Comparison of ENCODE assay signal across 8 cellular contexts in genomic region chr1:204975568-204976235, GRCh38.
DNase-seq lines count a peak whose midpoint lies in the region; ATAC-seq and TF ChIP-seq lines count a peak whose summit lies in the region.

No MANE protein-coding gene starts in this region.

- ATAC-seq in gastrocnemius medialis (peak; percentile 69 to 86), GM18520 (IDR thresholded peaks at IDR 0.05; ENCODE audit: unreplicated experiment) (no peak), HG02970 (IDR thresholded peaks at IDR 0.05; ENCODE audit: low FRiP score, unreplicated experiment) (no peak)

- H3K4me1 ChIP-seq in left ventricle myocardium inferior (peaks cover 4% of the 10 kb centered on the region), gastrocnemius medialis (no peaks in the 10 kb centered on the region)

- no peak overlapping the region for H3K4me3 ChIP-seq in left ventricle myocardium inferior
- H3K4me3 ChIP-seq in gastrocnemius medialis = no peak overlapping the region

- H3K36me3 ChIP-seq in left ventricle myocardium inferior (peaks cover 3% of the 10 kb centered on the region), gastrocnemius medialis (no peaks in the 10 kb centered on the region)

- H3K27me3 ChIP-seq in left ventricle myocardium inferior (ENCODE audit: low read depth) = peaks cover 10% of the 10 kb centered on the region
- H3K27me3 ChIP-seq in gastrocnemius medialis = no peaks in the 10 kb centered on the region

- no peaks in the 10 kb centered on the region for H3K9me3 ChIP-seq in left ventricle myocardium inferior (replicated peaks)
- no peaks in the 10 kb centered on the region for H3K9me3 ChIP-seq in gastrocnemius medialis

- in situ Hi-C loops in gastrocnemius medialis (cut with MboI; ENCODE audit: low sequenced_read_pairs in 4 of 4) = loop anchor here (5.0 to 25.0 kb wide), 6 partner anchors 87 to 287 kb away; no protein-coding TSS in a partner anchor

- TF ChIP-seq POLR2A in gastrocnemius medialis (IDR thresholded peaks at IDR 0.05) = no peak

- H3K27ac ChIP-seq in left ventricle myocardium inferior (replicated peaks) = no peak overlapping the region
- no peak overlapping the region for H3K27ac ChIP-seq in gastrocnemius medialis

- intact Hi-C loops in left ventricle myocardium inferior (cut with micrococcal nuclease) = no loop called here
- intact Hi-C loops in gastrocnemius medialis (cut with DNase I; ENCODE audit: low total_unique reads) = loop anchor here (5.0 kb wide), 1 partner anchor 87 kb away; no protein-coding TSS in a partner anchor

- DNase-seq in ELF-1 (ENCODE audit: low read depth, low spot score) (peak; percentile 66), HS-27A (ENCODE audit: low read depth) (peak; percentile 8), SKM-1 treated with dmso at 0.1 percent for 144 hours (lab: John Stamatoyannopoulos, UW; ENCODE audit: unreplicated experiment) (peak; percentile 50), left ventricle myocardium inferior (no peak), gastrocnemius medialis (no peak)
- DNase-seq in activated naive CD8-positive, alpha-beta T cell treated with anti-CD3 and anti-CD28 coated beads, Interleukin-2, amount 50 U/mL, for 16 hours (ENCODE audit: low read depth, low spot score) = peak; percentile 16

- TF ChIP-seq CTCF in left ventricle myocardium inferior (IDR thresholded peaks at IDR 0.05; ENCODE audit: borderline replicate concordance) (peak; percentile 85), gastrocnemius medialis (IDR thresholded peaks at IDR 0.05 in 4 of 5, conservative IDR thresholded peaks at IDR 0.05 in 1 of 5) (peak; percentile 60 to 84 (median 72))

Comparison
In these comparisons a context has a peak if more than half of its experiments do, and no peak if none do; other contexts are left out.
1. DNase-seq: peak in ELF-1 (single experiment), HS-27A (single experiment), SKM-1 treated with dmso at 0.1 percent for 144 hours (single experiment) and activated naive CD8-positive, alpha-beta T cell treated with anti-CD3 and anti-CD28 coated beads, Interleukin-2, amount 50 U/mL, for 16 hours (single experiment); none in left ventricle myocardium inferior (single experiment) and gastrocnemius medialis (0 of 2).
2. ATAC-seq: peak in gastrocnemius medialis (2 of 2); none in GM18520 (single experiment) and HG02970 (single experiment).